Comparison of ENCODE assay signal across 15 cellular contexts in the genomic region with DNA sequence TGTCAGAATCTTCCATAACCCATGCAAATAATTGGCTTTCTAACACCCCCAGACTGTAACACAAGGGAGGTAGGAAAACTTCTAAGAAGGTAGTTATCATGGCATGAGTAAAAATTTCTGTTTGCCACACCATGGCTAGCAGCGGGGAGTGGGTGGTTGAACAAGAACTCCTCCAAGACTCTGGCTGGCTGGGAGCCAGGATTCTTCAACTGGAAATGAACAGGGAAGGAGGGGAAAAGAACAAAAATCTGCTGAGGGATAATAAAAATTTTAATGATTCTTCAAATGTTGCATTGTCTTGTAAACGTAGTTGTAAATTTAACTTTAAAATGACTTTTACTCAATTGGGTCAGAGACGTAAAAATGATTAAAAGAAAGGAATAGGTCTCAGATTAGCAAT.
DNase-seq lines count a peak whose midpoint lies in the region; ATAC-seq and TF ChIP-seq lines count a peak whose summit lies in the region.
"Had no signal": no experiment of that assay in that cellular context is flagged by ENCODE, and none has a peak within 500 bp of the region (broad histone marks: within the 10 kb centered on the region; RNA-seq: fewer than 3 reads in every experiment).

No MANE protein-coding gene starts in this region.

- no peak overlapping the region for H3K27ac ChIP-seq in A673 (ENCODE audit: low read depth, low read length, poor library complexity, severe bottlenecking)
- no peak overlapping the region for H3K27ac ChIP-seq in ovary
- no peak overlapping the region for H3K27ac ChIP-seq in brain microvascular endothelial cell

- H3K9me3 ChIP-seq in A673 (ENCODE audit: low read depth, low read length, poor library complexity, severe bottlenecking) (no peaks in the 10 kb centered on the region), ovary (no peaks in the 10 kb centered on the region)
- H3K9me3 ChIP-seq: HAP-1, spleen had no signal

- CTCF ChIA-PET in A673 (lab: Charles Lee) = no interaction called here

- no TSS peak for BruUV-seq in A673 (replicated peaks; lab: Mats Ljungman, UMichigan)

- in situ Hi-C loops in brain microvascular endothelial cell (cut with HindIII; ENCODE audit: low pct_ligation_motif_present, low sequenced_read_pairs) = no loop called here

- ATAC-seq in HG03520 (IDR thresholded peaks at IDR 0.05; ENCODE audit: unreplicated experiment) (no peak), HG03039 (IDR thresholded peaks at IDR 0.05; ENCODE audit: unreplicated experiment) (no peak)
- ATAC-seq: stimulated activated naive CD8-positive, alpha-beta T cell treated with anti-CD3 and anti-CD28 coated beads, Interleukin-15, Interleukin-2, amounts not matched to agents 100 U/mL and 50 U/mL, for 24 hours had no signal

- TF ChIP-seq CTCF in A673 (conservative IDR thresholded peaks at IDR 0.05; ENCODE audit: low read depth, low read length) (no peak), ovary (IDR thresholded peaks at IDR 0.05) (no peak), brain microvascular endothelial cell (IDR thresholded peaks at IDR 0.05; ENCODE audit: low read depth, low read length, missing control alignments) (no peak)

- intact Hi-C loops in A673 (cut with micrococcal nuclease; ENCODE audit: unreplicated experiment) = no loop called here
- intact Hi-C loops in head of caudate nucleus (cut with DNase I) = no loop called here
- intact Hi-C loops in ovary (cut with DNase I) = no loop called here

- DNase-seq in A673 (ENCODE audit: low spot score) (peak; percentile 29), NCI-H446 (lab: John Stamatoyannopoulos, UW) (peak; percentile 63 to 88), head of caudate nucleus (peak; percentile 41 to 88 (median 71)), ovary (peak; percentile 27 to 59 (median 54)), brain microvascular endothelial cell (no peak), COLO668 (lab: John Stamatoyannopoulos, UW; ENCODE audit: unreplicated experiment) (no peak)
- DNase-seq: activated B cell treated with CpG ODN at 0.5 μM for 24 hours; activated gamma-delta T cell; effector CD4-positive, alpha-beta T cell; NCI-H2081 treated with DMSO at 0.1 percent for 48 hours; spleen; stimulated activated naive CD8-positive, alpha-beta T cell treated with anti-CD3 and anti-CD28 coated beads, Interleukin-15, Interleukin-2, amounts not matched to agents 100 U/mL and 50 U/mL, for 24 hours had no signal

- POLR2A ChIA-PET in A673 (lab: Charles Lee; ENCODE audit: low non-redundant PET) = no interaction called here

- TF ChIP-seq EP300 in ovary (IDR thresholded peaks at IDR 0.05) = no peak

- H3K36me3 ChIP-seq in A673 (ENCODE audit: insufficient read depth, low read length, poor library complexity, severe bottlenecking) (no peaks in the 10 kb centered on the region), ovary (no peaks in the 10 kb centered on the region), brain microvascular endothelial cell (replicated peaks) (no peaks in the 10 kb centered on the region)
- H3K36me3 ChIP-seq: HAP-1, spleen had no signal

- H3K4me3 ChIP-seq in A673 (ENCODE audit: low read depth, low read length, poor library complexity, severe bottlenecking) (no peak overlapping the region), ovary (no peak overlapping the region), brain microvascular endothelial cell (ENCODE audit: low read depth, low read length) (no peak overlapping the region)
- H3K4me3 ChIP-seq: HAP-1, spleen had no signal

- H3K4me1 ChIP-seq in A673 (ENCODE audit: insufficient read depth, low read length, poor library complexity, severe bottlenecking) = no peaks in the 10 kb centered on the region
- H3K4me1 ChIP-seq in ovary (ENCODE audit: insufficient read depth) = no peaks in the 10 kb centered on the region
- H3K4me1 ChIP-seq: spleen had no signal

- TF ChIP-seq POLR2A in ovary (IDR thresholded peaks at IDR 0.05) = no peak

- H3K27me3 ChIP-seq in A673 (replicated peaks; ENCODE audit: insufficient read depth, low read depth, low read length, poor library complexity) = no peaks in the 10 kb centered on the region
- H3K27me3 ChIP-seq in ovary = no peaks in the 10 kb centered on the region
- H3K27me3 ChIP-seq in brain microvascular endothelial cell (replicated peaks) = no peaks in the 10 kb centered on the region
- H3K27me3 ChIP-seq: spleen had no signal

- WGBS in ovary, 3 donors = 30 to 39% (median 37%) methylated on average over 3 of the region's 3 CpGs

Comparison
In these comparisons a context has a peak if more than half of its experiments do, and no peak if none do; other contexts are left out.
1. DNase-seq: peak in A673 (single experiment), NCI-H446 (2 of 2), head of caudate nucleus (42 of 42) and ovary (5 of 5); none in brain microvascular endothelial cell (single experiment) and COLO668 (single experiment).